9 cellular contexts compared by ENCODE assay signal in the genomic region with DNA sequence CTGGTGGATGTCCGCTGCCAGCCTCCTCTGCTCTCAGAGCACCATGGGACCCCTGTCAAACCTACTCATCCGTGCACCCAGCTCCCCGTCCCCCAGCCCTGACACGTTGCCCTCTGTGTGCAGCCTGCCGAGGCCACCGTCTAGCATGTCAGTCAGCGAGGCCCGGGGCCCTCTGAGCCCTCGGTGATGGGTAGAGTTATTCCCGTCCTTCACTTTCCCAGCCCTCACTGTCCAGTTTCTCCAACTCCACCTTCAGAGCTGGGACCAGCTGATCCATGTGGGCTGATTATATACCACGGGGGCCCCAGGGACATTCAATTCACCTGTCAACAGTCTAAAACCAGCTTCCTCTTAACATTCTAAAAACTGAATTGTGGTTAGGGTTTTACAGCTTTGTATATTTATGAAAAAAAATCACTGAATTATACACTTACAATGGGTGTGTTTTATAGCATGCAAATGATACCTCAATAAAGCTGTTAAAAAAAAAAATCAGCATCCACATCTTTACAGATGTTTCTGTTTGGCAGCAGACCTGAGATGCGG.
DNase-seq lines count a peak whose midpoint lies in the region; ATAC-seq and TF ChIP-seq lines count a peak whose summit lies in the region.
"Had no signal": no experiment of that assay in that cellular context is flagged by ENCODE, and none has a peak within 500 bp of the region (broad histone marks: within the 10 kb centered on the region; RNA-seq: fewer than 3 reads in every experiment).

No MANE protein-coding gene starts in this region.

- H3K27me3 Mint-ChIP-seq in CD4-positive, alpha-beta T cell, result no peaks in the 10 kb centered on the region

- no peaks in the 10 kb centered on the region for H3K27me3 ChIP-seq in CD4-positive, alpha-beta T cell (ENCODE audit: control insufficient read depth, insufficient read depth, low read length)

- CTCF ChIA-PET in CD4-positive, alpha-beta T cell (lab: Charles Lee), result interaction anchor here (0.8 to 2.7 kb wide), 4 partner anchors 10 to 71 kb away, joined by 3 to 10 read pairs (median 4); a partner anchor contains a TSS

- H3K36me3 Mint-ChIP-seq in CD4-positive, alpha-beta T cell (ENCODE audit: low read depth), result peaks cover 84% of the 10 kb centered on the region

- in situ Hi-C loops in GM13976 (cut with MboI; ENCODE audit: low sequenced_read_pairs, unreplicated experiment), result loop anchor here (10.0 kb wide), 1 partner anchor 49 kb away; no protein-coding TSS in a partner anchor

- no peak for TF ChIP-seq CTCF in CD4-positive, alpha-beta T cell (IDR thresholded peaks at IDR 0.05)
- TF ChIP-seq CTCF in GM13976 (IDR thresholded peaks at IDR 0.05; ENCODE audit: borderline replicate concordance, control extremely low read depth, extremely low read depth, insufficient read depth, missing control alignments), result no peak

- H3K27ac Mint-ChIP-seq in CD4-positive, alpha-beta T cell, result peak overlapping the region; percentile 94

- no peaks in the 10 kb centered on the region for H3K9me3 ChIP-seq in CD4-positive, alpha-beta T cell (ENCODE audit: control insufficient read depth, low read length)

- H3K4me1 Mint-ChIP-seq in CD4-positive, alpha-beta T cell (ENCODE audit: low read depth), result peaks cover 92% of the 10 kb centered on the region

- no peak for DNase-seq in CD4-positive, alpha-beta T cell
- peak; percentile 69 for DNase-seq in NAMALWA (ENCODE audit: low spot score)
- DNase-seq in germinal center (ENCODE audit: low spot score), result peak; percentile 70
- DNase-seq in DMS114 treated with DMSO at 0.1 percent for 48 hours (lab: John Stamatoyannopoulos, UW; ENCODE audit: unreplicated experiment), result no peak
- no peak for DNase-seq in GM13976 (ENCODE audit: low spot score)
- DNase-seq in occipital lobe (lab: John Stamatoyannopoulos, UW), result no peak
- no peak for DNase-seq in SIG-M5 treated with dmso at 0.1 percent for 504 hours (lab: John Stamatoyannopoulos, UW; ENCODE audit: unreplicated experiment)
- DNase-seq: NCI-H69 had no signal

- H3K4me3 Mint-ChIP-seq in CD4-positive, alpha-beta T cell, result peak overlapping the region; percentile 81

- peak overlapping the region; percentile 81 for H3K27ac ChIP-seq in CD4-positive, alpha-beta T cell (ENCODE audit: low read depth, low read length)

- POLR2A ChIA-PET in CD4-positive, alpha-beta T cell (lab: Charles Lee), result interaction anchor here (0.8 to 5.2 kb wide), 13 partner anchors 9 to 295 kb away, joined by 3 to 37 read pairs (median 7); a partner anchor contains a TSS

- intact Hi-C loops in CD4-positive, alpha-beta T cell (cut with DNase I, micrococcal nuclease), result no loop called here

- no peaks in the 10 kb centered on the region for H3K9me3 Mint-ChIP-seq in CD4-positive, alpha-beta T cell

- ATAC-seq in CD4-positive, alpha-beta T cell (ENCODE audit: poor library complexity), result peak; percentile 28
- peak; percentile 34 for ATAC-seq in GM18909 (IDR thresholded peaks at IDR 0.05; ENCODE audit: poor library complexity, unreplicated experiment)

Comparison
In these comparisons a context has a peak if more than half of its experiments do, and no peak if none do; other contexts are left out.
1. DNase-seq: peak in NAMALWA (single experiment) and germinal center (single experiment); none in CD4-positive, alpha-beta T cell (0 of 10), DMS114 treated with DMSO at 0.1 percent for 48 hours (single experiment), GM13976 (single experiment), occipital lobe (single experiment) and SIG-M5 treated with dmso at 0.1 percent for 504 hours (single experiment).